ENCODE assay signal across 26 cellular contexts in the genomic region with DNA sequence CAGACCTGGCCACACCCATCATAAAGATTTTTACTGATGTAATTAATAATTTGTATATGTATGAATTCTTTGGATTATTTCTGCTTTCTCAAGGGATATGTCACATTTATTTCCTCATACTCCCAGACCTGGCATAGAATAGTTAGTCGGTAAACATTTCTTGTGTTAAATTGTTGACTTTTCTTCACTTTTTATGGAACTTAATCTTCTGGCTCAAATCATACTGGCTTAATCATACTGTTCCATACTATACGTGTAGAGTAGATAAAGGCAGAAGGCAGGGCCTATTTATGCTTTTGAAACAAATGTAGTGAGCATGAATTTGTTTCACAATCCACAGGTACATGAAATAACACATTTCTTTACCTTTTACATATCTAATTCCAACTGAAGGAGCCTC.
"Had no signal": no experiment of that assay in that cellular context is flagged by ENCODE, and none has a peak within 500 bp of the region (broad histone marks: within the 10 kb centered on the region; RNA-seq: fewer than 3 reads in every experiment).

No MANE protein-coding gene starts in this region.

- H3K27ac ChIP-seq: neural progenitor cell, ovary, parathyroid adenoma, psoas muscle, right lobe of liver, suprapubic skin, testis, tibial nerve, upper lobe of left lung, vagina had no signal

- H3K4me1 ChIP-seq: parathyroid adenoma, psoas muscle, right lobe of liver, suprapubic skin, tibial nerve, vagina had no signal

- H3K27me3 ChIP-seq: neural progenitor cell, ovary, right lobe of liver, sigmoid colon, suprapubic skin, testis, tibial nerve, upper lobe of left lung, vagina had no signal

- H3K36me3 ChIP-seq: neural progenitor cell, ovary, right lobe of liver, sigmoid colon, suprapubic skin, tibial nerve, upper lobe of left lung, vagina had no signal

- H3K4me3 ChIP-seq: neural progenitor cell, ovary, psoas muscle, right lobe of liver, sigmoid colon, suprapubic skin, testis, tibial nerve, upper lobe of left lung, vagina had no signal

- DNase-seq: natural killer cell; occipital lobe; ovary; posterior cingulate gyrus; psoas muscle; right cardiac atrium; right lobe of liver; sigmoid colon; small intestine; stimulated activated CD4-positive, alpha-beta T cell treated with anti-CD3 and anti-CD28 coated beads, Interleukin-15, amount 100 ng/mL, for 24 hours; stimulated activated CD4-positive, alpha-beta T cell treated with anti-CD3 and anti-CD28 coated beads, Interleukin-2, amount 100 ng/mL, for 24 hours; stimulated activated CD4-positive, alpha-beta T cell treated with anti-CD3 and anti-CD28 coated beads, Interleukin-2, amount 100 ng/mL, for 48 hours; stimulated activated CD4-positive, alpha-beta T cell treated with anti-CD3 and anti-CD28 coated beads, Interleukin-4, amount 100 ng/mL, for 24 hours; stimulated activated naive CD4-positive, alpha-beta T cell; stimulated activated naive CD8-positive, alpha-beta T cell treated with anti-CD3 and anti-CD28 coated beads, Interleukin-15, amount 100 ng/mL, for 72 hours; stimulated activated naive CD8-positive, alpha-beta T cell treated with anti-CD3 and anti-CD28 coated beads, Interleukin-15, Interleukin-2, amounts not matched to agents 100 U/mL and 50 U/mL, for 24 hours; substantia nigra; testis; trophoblast cell; upper lobe of left lung had no signal

- ATAC-seq: natural killer cell; psoas muscle; right cardiac atrium; right lobe of liver; stimulated activated memory B cell treated with anti-CD40 and anti-IgM and Interleukin-4, amounts not matched to agents 10 μg/mL and 1 μg/mL and 100 μg/mL, for 72 hours; stimulated activated naive CD8-positive, alpha-beta T cell treated with anti-CD3 and anti-CD28 coated beads, Interleukin-15, amount 100 ng/mL, for 72 hours; stimulated activated naive CD8-positive, alpha-beta T cell treated with anti-CD3 and anti-CD28 coated beads, Interleukin-15, Interleukin-2, amounts not matched to agents 100 U/mL and 50 U/mL, for 24 hours had no signal

- H3K9me3 ChIP-seq: ovary, psoas muscle, right lobe of liver, sigmoid colon, suprapubic skin, testis, tibial nerve, upper lobe of left lung, vagina had no signal
